20 cellular contexts compared by ENCODE assay signal in the genomic region with DNA sequence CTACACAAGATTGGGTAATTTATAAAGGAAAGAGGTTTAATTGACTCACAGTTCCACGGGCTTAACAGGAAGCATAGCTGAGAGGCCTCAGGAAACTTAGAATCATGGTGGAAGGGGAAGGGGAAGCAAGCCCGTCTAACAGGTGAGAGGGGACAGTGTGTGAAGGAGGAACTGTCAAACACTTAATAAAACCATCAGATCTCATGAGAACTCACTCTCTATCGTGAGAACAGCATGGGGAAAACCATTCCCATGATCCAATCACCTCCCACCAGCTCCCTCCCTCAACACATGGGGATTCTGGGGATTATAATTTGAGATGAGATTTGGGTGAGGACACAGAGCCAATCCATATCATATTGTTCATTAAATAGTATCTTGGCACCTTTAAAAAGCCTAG. TPM values are rescaled to one million over a fixed set of nuclear protein-coding genes. Genes with fewer than 3 reads are reported as not detected.
DNase-seq lines count a peak whose midpoint lies in the region; ATAC-seq and TF ChIP-seq lines count a peak whose summit lies in the region.
"Had no signal": no experiment of that assay in that cellular context is flagged by ENCODE, and none has a peak within 500 bp of the region (broad histone marks: within the 10 kb centered on the region; RNA-seq: fewer than 3 reads in every experiment).

No MANE protein-coding gene starts in this region.

- H3K4me3 ChIP-seq in HEK293 (ENCODE audit: low read depth, low read length) = no peak overlapping the region
- H3K4me3 ChIP-seq: gastroesophageal sphincter, thoracic aorta had no signal

- CTCF ChIA-PET in HEK293 (lab: Yijun Ruan, JAX) = no interaction called here

- peaks cover 29% of the 10 kb centered on the region for H3K36me3 Mint-ChIP-seq in osteocyte (ENCODE audit: unreplicated experiment)
- H3K36me3 Mint-ChIP-seq in stimulated activated memory B cell treated with anti-CD40 and anti-IgM and Interleukin-4, amounts not matched to agents 10 μg/mL and 1 μg/mL and 100 μg/mL, for 72 hours = no peaks in the 10 kb centered on the region
- H3K36me3 Mint-ChIP-seq: activated naive CD8-positive, alpha-beta T cell; WTC11 had no signal

- no peak for TF ChIP-seq CTCF in HEK293 (tag by site-specific recombination; IDR thresholded peaks at IDR 0.05)
- TF ChIP-seq CTCF in osteocyte (IDR thresholded peaks at IDR 0.05) = no peak

- no peaks in the 10 kb centered on the region for H3K9me3 ChIP-seq in HEK293 (ENCODE audit: control insufficient read depth, insufficient read depth, low read depth, low read length)
- H3K9me3 ChIP-seq: BE2C, gastroesophageal sphincter, thoracic aorta had no signal

- H3K4me1 ChIP-seq in HEK293 (ENCODE audit: control insufficient read depth, insufficient read depth, low read length) = peaks cover 2% of the 10 kb centered on the region; the same call in 1 of the 2 replicates
- H3K4me1 ChIP-seq: BE2C had no signal

- ATAC-seq in GM18870 (IDR thresholded peaks at IDR 0.05; ENCODE audit: unreplicated experiment) (peak; percentile 21), HG03520 (IDR thresholded peaks at IDR 0.05; ENCODE audit: unreplicated experiment) (peak; percentile 19), GM18502 (IDR thresholded peaks at IDR 0.05; ENCODE audit: poor library complexity, unreplicated experiment) (no peak), HG02973 (IDR thresholded peaks at IDR 0.05; ENCODE audit: unreplicated experiment) (no peak)
- ATAC-seq in stimulated activated memory B cell treated with anti-CD40 and anti-IgM and Interleukin-4, amounts not matched to agents 10 μg/mL and 1 μg/mL and 100 μg/mL, for 72 hours = no peak
- ATAC-seq: Panc1, WTC11 had no signal

- peak overlapping the region; percentile 69 for H3K27ac Mint-ChIP-seq in osteocyte (ENCODE audit: unreplicated experiment)
- H3K27ac Mint-ChIP-seq in stimulated activated memory B cell treated with anti-CD40 and anti-IgM and Interleukin-4, amounts not matched to agents 10 μg/mL and 1 μg/mL and 100 μg/mL, for 72 hours = no peak overlapping the region
- H3K27ac Mint-ChIP-seq: activated naive CD8-positive, alpha-beta T cell; WTC11 had no signal

- H3K36me3 ChIP-seq in HEK293 (ENCODE audit: control insufficient read depth in 2 of 2, insufficient read depth in 1 of 2, low read length in 2 of 2) = no peaks in the 10 kb centered on the region
- H3K36me3 ChIP-seq: BE2C, gastroesophageal sphincter, thoracic aorta had no signal

- no peak overlapping the region for H3K4me3 Mint-ChIP-seq in osteocyte (ENCODE audit: unreplicated experiment)
- no peak overlapping the region for H3K4me3 Mint-ChIP-seq in stimulated activated memory B cell treated with anti-CD40 and anti-IgM and Interleukin-4, amounts not matched to agents 10 μg/mL and 1 μg/mL and 100 μg/mL, for 72 hours
- H3K4me3 Mint-ChIP-seq: activated naive CD8-positive, alpha-beta T cell; WTC11 had no signal

- H3K4me1 Mint-ChIP-seq in osteocyte (ENCODE audit: unreplicated experiment) = peaks cover 73% of the 10 kb centered on the region
- H3K4me1 Mint-ChIP-seq in stimulated activated memory B cell treated with anti-CD40 and anti-IgM and Interleukin-4, amounts not matched to agents 10 μg/mL and 1 μg/mL and 100 μg/mL, for 72 hours = no peaks in the 10 kb centered on the region
- H3K4me1 Mint-ChIP-seq: WTC11 had no signal

- no peak for DNase-seq in osteocyte (ENCODE audit: extremely low spot score, unreplicated experiment)
- DNase-seq in activated CD4-positive, alpha-beta T cell treated with anti-CD3 and anti-CD28 coated beads, Interleukin-2, amount 50 U/mL, for 4 hours = no peak
- DNase-seq: BE2C; central memory CD4-positive, alpha-beta T cell; DMS153; Karpas-422; NCI-H1436; NCI-H510A; stimulated activated CD4-positive, alpha-beta T cell treated with anti-CD3 and anti-CD28 coated beads, Interleukin-15, amount 100 ng/mL, for 24 hours had no signal

- H3K27ac ChIP-seq in HEK293 (ENCODE audit: extremely low read depth, low read depth, low read length) = no peak overlapping the region
- H3K27ac ChIP-seq: gastroesophageal sphincter, thoracic aorta had no signal

- H3K27me3 Mint-ChIP-seq in osteocyte (ENCODE audit: unreplicated experiment) = no peaks in the 10 kb centered on the region
- peaks cover 19% of the 10 kb centered on the region for H3K27me3 Mint-ChIP-seq in stimulated activated memory B cell treated with anti-CD40 and anti-IgM and Interleukin-4, amounts not matched to agents 10 μg/mL and 1 μg/mL and 100 μg/mL, for 72 hours

- POLR2A ChIA-PET in HEK293 (lab: Yijun Ruan, JAX) = no interaction called here

- H3K9me3 Mint-ChIP-seq in osteocyte (ENCODE audit: unreplicated experiment) = no peaks in the 10 kb centered on the region
- H3K9me3 Mint-ChIP-seq in stimulated activated memory B cell treated with anti-CD40 and anti-IgM and Interleukin-4, amounts not matched to agents 10 μg/mL and 1 μg/mL and 100 μg/mL, for 72 hours = no peaks in the 10 kb centered on the region
- H3K9me3 Mint-ChIP-seq: WTC11 had no signal

TF ChIP-seq in HEK293, 187 proteins besides CTCF, POLR2A, EP300 and RAD21:
- TF ChIP-seq MZF1 (tag by site-specific recombination; IDR thresholded peaks at IDR 0.05; ENCODE audit: borderline replicate concordance) = peak; percentile 93
- TF ChIP-seq ZNF670 (tag by site-specific recombination; IDR thresholded peaks at IDR 0.05; ENCODE audit: low read depth) = no peak

RNA-seq across cellular contexts. Expression of a gene that starts 56.1 kb away (rescaled TPM):
- 303 and 308 TPM in 2 replicates for total RNA-seq in osteocyte

Comparison
In these comparisons a context has a peak if more than half of its experiments do, and no peak if none do; other contexts are left out.
1. ATAC-seq: peak in GM18870 (single experiment) and HG03520 (single experiment); none in GM18502 (single experiment), HG02973 (single experiment) and stimulated activated memory B cell treated with anti-CD40 and anti-IgM and Interleukin-4, amounts not matched to agents 10 μg/mL and 1 μg/mL and 100 μg/mL, for 72 hours (single experiment).